Comparison of ENCODE assay signal across 2 cellular contexts in genomic region chr10:89295597-89295996, GRCh38.
TF ChIP-seq lines count a peak whose summit lies in the region.

No MANE protein-coding gene starts in this region.

TF ChIP-seq in liver, 16 proteins besides CTCF, POLR2A, EP300 and RAD21:
- TF ChIP-seq YY1 (IDR thresholded peaks at IDR 0.05) (no peak), MAX (IDR thresholded peaks at IDR 0.05) (no peak), GABPA (IDR thresholded peaks at IDR 0.05 in 1 of 2, conservative IDR thresholded peaks at IDR 0.05 in 1 of 2) (no peak), REST (IDR thresholded peaks at IDR 0.05) (no peak), FOXA1 (IDR thresholded peaks at IDR 0.05) (no peak), RXRA (IDR thresholded peaks at IDR 0.05) (no peak), EGR1 (IDR thresholded peaks at IDR 0.05; ENCODE audit: low read depth in 2 of 2) (no peak), HNF4A (conservative IDR thresholded peaks at IDR 0.05) (no peak), JUND (IDR thresholded peaks at IDR 0.05) (no peak), ZBTB33 (IDR thresholded peaks at IDR 0.05) (no peak), NR2F2 (IDR thresholded peaks at IDR 0.05) (no peak), TAF1 (conservative IDR thresholded peaks at IDR 0.05) (no peak), SP1 (IDR thresholded peaks at IDR 0.05) (no peak), ATF3 (IDR thresholded peaks at IDR 0.05) (no peak), FOXA2 (IDR thresholded peaks at IDR 0.05) (no peak), HNF4G (IDR thresholded peaks at IDR 0.05) (no peak)

TF ChIP-seq in HepG2, 621 proteins besides CTCF, POLR2A, EP300 and RAD21:
- no peak for TF ChIP-seq HNRNPH1 (optimal IDR thresholded peaks at IDR 0.05; ENCODE audit: low read depth, low read length)
- no peak for TF ChIP-seq ZNF335 (CRISPR knock-in tag; IDR thresholded peaks at IDR 0.05)
- TF ChIP-seq FOSL1 (CRISPR knock-in tag; IDR thresholded peaks at IDR 0.05; ENCODE audit: borderline replicate concordance): no peak
- no peak for TF ChIP-seq THAP9 (CRISPR knock-in tag; IDR thresholded peaks at IDR 0.05; ENCODE audit: borderline replicate concordance)
- TF ChIP-seq ZBED4 (CRISPR knock-in tag; IDR thresholded peaks at IDR 0.05; ENCODE audit: borderline replicate concordance): no peak
- TF ChIP-seq DNMT3B (CRISPR knock-in tag; conservative IDR thresholded peaks at IDR 0.05): no peak
- TF ChIP-seq ZNF12 (CRISPR knock-in tag; IDR thresholded peaks at IDR 0.05): no peak
- no peak for TF ChIP-seq PHF21A (CRISPR knock-in tag; IDR thresholded peaks at IDR 0.05)
- no peak for TF ChIP-seq ZNF549 (CRISPR knock-in tag; IDR thresholded peaks at IDR 0.05)
- no peak for TF ChIP-seq ZNF224 (CRISPR knock-in tag; IDR thresholded peaks at IDR 0.05)
- TF ChIP-seq ZNF609 (CRISPR knock-in tag; IDR thresholded peaks at IDR 0.05; ENCODE audit: borderline replicate concordance): no peak
- TF ChIP-seq ZC3H13 (CRISPR knock-in tag; IDR thresholded peaks at IDR 0.05): no peak
- no peak for TF ChIP-seq BCL3 (CRISPR knock-in tag; IDR thresholded peaks at IDR 0.05)
- no peak for TF ChIP-seq ZNF772 (CRISPR knock-in tag; IDR thresholded peaks at IDR 0.05)
- TF ChIP-seq ZNF251 (CRISPR knock-in tag; IDR thresholded peaks at IDR 0.05): no peak
- TF ChIP-seq ZNF10 (CRISPR knock-in tag; IDR thresholded peaks at IDR 0.05; ENCODE audit: borderline replicate concordance, low read depth): no peak
- no peak for TF ChIP-seq IKZF5 (CRISPR knock-in tag; IDR thresholded peaks at IDR 0.05)
- no peak for TF ChIP-seq ZNF761 (CRISPR knock-in tag; conservative IDR thresholded peaks at IDR 0.05)
TF ChIP-seq in HepG2: peak in this region for 0.
